Comparison of ENCODE assay signal across 8 cellular contexts in the genomic region with DNA sequence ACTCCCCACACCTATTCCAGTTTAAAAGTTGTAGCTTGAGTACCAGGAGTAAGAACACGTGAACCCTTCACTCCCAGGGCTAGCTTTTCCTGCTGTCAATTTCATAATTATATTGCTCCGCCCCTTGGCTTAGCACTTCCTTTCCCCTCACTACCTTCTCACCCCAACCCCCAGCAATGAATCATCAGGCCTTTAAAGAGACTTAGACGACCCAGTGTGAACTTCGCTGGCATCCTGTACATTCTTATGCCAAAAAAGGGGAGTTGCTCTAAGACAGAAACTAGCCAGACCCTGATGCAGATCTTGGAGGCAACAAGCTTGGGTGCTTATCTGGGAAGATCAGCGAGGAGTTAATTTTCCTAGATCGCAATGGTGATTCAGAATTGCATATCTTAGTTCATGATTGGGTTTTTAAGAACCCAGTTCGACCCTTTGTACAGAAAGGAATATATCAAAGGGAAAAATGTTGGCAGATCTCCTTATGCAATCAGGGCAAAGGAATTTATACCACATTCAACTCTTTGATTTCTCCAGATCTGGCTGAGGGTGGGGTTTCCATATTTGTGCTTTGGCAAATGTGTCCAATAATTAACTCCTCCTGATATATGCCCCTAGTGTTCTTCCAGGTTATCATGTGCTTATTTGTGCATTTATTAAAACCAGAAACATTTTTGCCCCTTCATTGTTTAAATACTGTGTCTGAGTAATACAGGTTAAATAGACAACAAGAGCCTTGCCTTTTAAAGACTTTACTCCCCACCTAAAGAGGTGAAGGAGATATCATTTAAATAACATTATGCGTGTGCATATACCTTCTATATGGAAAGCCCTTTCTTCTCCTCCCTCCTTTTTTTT. TPM values are rescaled to one million over a fixed set of nuclear protein-coding genes. Genes with fewer than 3 reads are reported as not detected.
DNase-seq lines count a peak whose midpoint lies in the region; ATAC-seq, FAIRE-seq and TF ChIP-seq lines count a peak whose summit lies in the region.

No MANE protein-coding gene starts in this region.

- peak overlapping the region; percentile 70 for H3K4me2 ChIP-seq in smooth muscle cell

- no peak overlapping the region for H3K9ac ChIP-seq in smooth muscle cell (ENCODE audit: low read depth)

- H3K4me1 ChIP-seq in smooth muscle cell (ENCODE audit: low read depth): peaks cover 21% of the 10 kb centered on the region

- H3K27ac ChIP-seq in smooth muscle cell (ENCODE audit: low read depth): peak overlapping the region; percentile 95

- no peak for FAIRE-seq in GM12892 (lab: Jason Lieb, UNC)

- no peaks in the 10 kb centered on the region for H3K27me3 ChIP-seq in smooth muscle cell (ENCODE audit: low read depth)

- H3K36me3 ChIP-seq in smooth muscle cell (ENCODE audit: low read depth): no peaks in the 10 kb centered on the region

- H3F3A ChIP-seq in smooth muscle cell (ENCODE audit: low read depth): peaks cover 39% of the 10 kb centered on the region

- 25% methylated on average over 8 of the region's 8 CpGs for WGBS in smooth muscle cell (ENCODE audit: low lambda C conversion rate)

- DNase-seq in NOMO-1 treated with DMSO at 0.1 percent for 48 hours (lab: John Stamatoyannopoulos, UW; ENCODE audit: unreplicated experiment): peak; percentile 93
- peak; percentile 64 for DNase-seq in activated T-cell treated with anti-CD3 and anti-CD28 coated beads for 4 hours
- peak; percentile 93 for DNase-seq in fibroblast of villous mesenchyme (ENCODE audit: low read depth)
- DNase-seq in smooth muscle cell (lab: John Stamatoyannopoulos, UW; ENCODE audit: unreplicated experiment): no peak
- DNase-seq in GM12892 (ENCODE audit: insufficient read length): no peak
- DNase-seq in NCI-H1694 (lab: John Stamatoyannopoulos, UW): no peak

- no peaks in the 10 kb centered on the region for H3K9me3 ChIP-seq in smooth muscle cell (replicated peaks; ENCODE audit: low read depth)

- TF ChIP-seq CTCF in fibroblast of villous mesenchyme (IDR thresholded peaks at IDR 0.05; ENCODE audit: insufficient read depth, low read depth, low read length) (no peak), smooth muscle cell (IDR thresholded peaks at IDR 0.05; ENCODE audit: borderline replicate concordance, insufficient read depth, poor library complexity, severe bottlenecking) (no peak)

- no peaks in the 10 kb centered on the region for H4K20me1 ChIP-seq in smooth muscle cell (ENCODE audit: low read depth)

- ATAC-seq in GM19395 (IDR thresholded peaks at IDR 0.05; ENCODE audit: unreplicated experiment): peak; percentile 59
- no peak for ATAC-seq in HG03457 (IDR thresholded peaks at IDR 0.05; ENCODE audit: unreplicated experiment)

- H3K4me3 ChIP-seq in fibroblast of villous mesenchyme (ENCODE audit: low read depth, low read length): peak overlapping the region; percentile 24
- no peak overlapping the region for H3K4me3 ChIP-seq in smooth muscle cell

- no peak for TF ChIP-seq POLR2A in GM12892 (IDR thresholded peaks at IDR 0.05; ENCODE audit: low read depth, low read length)

- H3K79me2 ChIP-seq in smooth muscle cell (ENCODE audit: low read depth): no peaks in the 10 kb centered on the region

- H2AFZ ChIP-seq in smooth muscle cell (ENCODE audit: low read depth): no peak overlapping the region

RNA-seq across cellular contexts. Expression of a gene that starts 8.1 kb away (rescaled TPM):
- total RNA-seq in fibroblast of villous mesenchyme (42.5 and 45.3 TPM in 2 replicates), smooth muscle cell (40.6 and 45.8 TPM in 2 replicates)
- polyA plus RNA-seq in smooth muscle cell: 17.9 and 22.8 TPM in 2 replicates
- 15.6 TPM for polyA plus RNA-seq in GM12892 (2012; ENCODE audit: missing spikeins)

Comparison
In these comparisons a context has a peak if more than half of its experiments do, and no peak if none do; other contexts are left out.
1. DNase-seq: peak in NOMO-1 treated with DMSO at 0.1 percent for 48 hours (single experiment), activated T-cell treated with anti-CD3 and anti-CD28 coated beads for 4 hours (single experiment) and fibroblast of villous mesenchyme (single experiment); none in smooth muscle cell (single experiment), GM12892 (single experiment) and NCI-H1694 (single experiment).